12 cellular contexts compared by ENCODE assay signal in the genomic region with DNA sequence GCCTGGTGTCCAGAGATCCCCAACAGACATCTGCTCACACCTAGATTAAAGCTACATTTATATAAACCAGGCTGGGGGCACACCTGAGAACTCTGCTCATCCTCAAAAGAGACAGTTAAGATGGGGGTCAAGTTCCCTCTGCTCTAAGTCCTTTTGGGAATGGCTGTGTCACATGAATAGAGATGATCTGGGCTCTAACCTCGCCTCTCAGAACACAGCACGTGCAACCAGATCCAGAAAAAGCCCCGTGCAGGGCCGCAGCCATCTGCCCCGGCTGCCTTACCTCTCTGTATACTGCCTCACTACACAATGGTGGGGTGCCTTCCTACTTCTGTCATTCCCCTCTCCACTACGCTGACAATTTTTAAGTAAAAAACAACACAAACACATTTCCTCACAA. TPM values are rescaled to one million over a fixed set of nuclear protein-coding genes. Genes with fewer than 3 reads are reported as not detected.
A peak's percentile ranks its signal among the peaks of the same experiment; 100 is the strongest.
DNase-seq lines count a peak whose midpoint lies in the region; ATAC-seq and TF ChIP-seq lines count a peak whose summit lies in the region.
"Had no signal": no experiment of that assay in that cellular context is flagged by ENCODE, and none has a peak within 500 bp of the region (broad histone marks: within the 10 kb centered on the region; RNA-seq: fewer than 3 reads in every experiment).

No MANE protein-coding gene starts in this region.

- no peaks in the 10 kb centered on the region for H3K9me3 Mint-ChIP-seq in activated CD8-positive, alpha-beta memory T cell treated with anti-CD3 and anti-CD28 coated beads, Interleukin-2, amount 10 ng/mL, durations not matched to agents 7 days and 5 days (ENCODE audit: low read depth)
- no peaks in the 10 kb centered on the region for H3K9me3 Mint-ChIP-seq in stimulated activated naive CD8-positive, alpha-beta T cell treated with anti-CD3 and anti-CD28 coated beads, Interleukin-15, amount 100 ng/mL, for 72 hours
- H3K9me3 Mint-ChIP-seq: activated B cell treated with CpG ODN at 0.5 μM for 24 hours had no signal

- TF ChIP-seq CTCF in RWPE1 (conservative IDR thresholded peaks at IDR 0.05; ENCODE audit: low read depth), result no peak
- TF ChIP-seq CTCF in GM10248 (IDR thresholded peaks at IDR 0.05; ENCODE audit: control extremely low read depth, extremely low read depth, low read depth, missing control alignments), result no peak

- 44% methylated on average over 6 of the region's 6 CpGs for WGBS in right cardiac atrium

- H3K9me3 ChIP-seq in right cardiac atrium (ENCODE audit: control insufficient read depth, low read length), result no peaks in the 10 kb centered on the region
- H3K9me3 ChIP-seq: upper lobe of left lung had no signal

- no peaks in the 10 kb centered on the region for H3K27me3 ChIP-seq in right cardiac atrium (ENCODE audit: control insufficient read depth, insufficient read depth)
- H3K27me3 ChIP-seq: upper lobe of left lung had no signal

- intact Hi-C loops in right cardiac atrium (cut with DNase I), result loop anchor here in 3 of 4 donors (5.0 to 10.0 kb wide), 2 partner anchors 93 to 215 kb away; a partner anchor contains a TSS

- ATAC-seq in activated CD8-positive, alpha-beta memory T cell treated with anti-CD3 and anti-CD28 coated beads, Interleukin-2, amount 10 ng/mL, durations not matched to agents 7 days and 5 days, result no peak
- no peak for ATAC-seq in right cardiac atrium
- no peak for ATAC-seq in stimulated activated naive CD8-positive, alpha-beta T cell treated with anti-CD3 and anti-CD28 coated beads, Interleukin-15, amount 100 ng/mL, for 72 hours

- no peak overlapping the region for H3K4me3 ChIP-seq in right cardiac atrium (ENCODE audit: low read length)
- H3K4me3 ChIP-seq: upper lobe of left lung had no signal

- H3K27ac Mint-ChIP-seq in activated CD8-positive, alpha-beta memory T cell treated with anti-CD3 and anti-CD28 coated beads, Interleukin-2, amount 10 ng/mL, durations not matched to agents 7 days and 5 days, result peak overlapping the region; percentile 42
- peak overlapping the region; percentile 10 to 21 for H3K27ac Mint-ChIP-seq in stimulated activated naive CD8-positive, alpha-beta T cell treated with anti-CD3 and anti-CD28 coated beads, Interleukin-15, amount 100 ng/mL, for 72 hours
- H3K27ac Mint-ChIP-seq: activated B cell treated with CpG ODN at 0.5 μM for 24 hours had no signal

- H3K4me3 Mint-ChIP-seq in activated CD8-positive, alpha-beta memory T cell treated with anti-CD3 and anti-CD28 coated beads, Interleukin-2, amount 10 ng/mL, durations not matched to agents 7 days and 5 days, result no peak overlapping the region
- no peak overlapping the region for H3K4me3 Mint-ChIP-seq in stimulated activated naive CD8-positive, alpha-beta T cell treated with anti-CD3 and anti-CD28 coated beads, Interleukin-15, amount 100 ng/mL, for 72 hours
- H3K4me3 Mint-ChIP-seq: activated B cell treated with CpG ODN at 0.5 μM for 24 hours had no signal

- POLR2A ChIA-PET in RWPE1 (lab: Yijun Ruan, JAX; ENCODE audit: low non-redundant PET), result no interaction called here
- POLR2A ChIA-PET in GM10248 (lab: Yijun Ruan, JAX), result no interaction called here

- DNase-seq in activated CD8-positive, alpha-beta memory T cell treated with anti-CD3 and anti-CD28 coated beads, Interleukin-2, amount 10 ng/mL, durations not matched to agents 7 days and 5 days, result no peak
- DNase-seq in activated CD8-positive, alpha-beta memory T cell treated with anti-CD3 and anti-CD28 coated beads, Interleukin-2, amount 50 U/mL, for 48 hours, result no peak
- DNase-seq in RWPE1 (ENCODE audit: low spot score), result no peak
- DNase-seq in right cardiac atrium, result no peak
- no peak for DNase-seq in stimulated activated naive CD8-positive, alpha-beta T cell treated with anti-CD3 and anti-CD28 coated beads, Interleukin-15, amount 100 ng/mL, for 72 hours
- no peak for DNase-seq in central memory CD4-positive, alpha-beta T cell
- DNase-seq in GM10248 (ENCODE audit: extremely low spot score), result no peak
- no peak for DNase-seq in NOMO-1 treated with DMSO at 0.1 percent for 48 hours (lab: John Stamatoyannopoulos, UW; ENCODE audit: unreplicated experiment)
- DNase-seq: activated B cell treated with CpG ODN at 0.5 μM for 24 hours, left colon, upper lobe of left lung had no signal

- H3K36me3 Mint-ChIP-seq in activated CD8-positive, alpha-beta memory T cell treated with anti-CD3 and anti-CD28 coated beads, Interleukin-2, amount 10 ng/mL, durations not matched to agents 7 days and 5 days, result peaks cover 33% of the 10 kb centered on the region

- peaks cover 27% of the 10 kb centered on the region for H3K4me1 ChIP-seq in right cardiac atrium (ENCODE audit: control insufficient read depth, insufficient read depth, low read length)

- H3K27ac ChIP-seq in RWPE1 (peak overlapping the region; percentile 21), right cardiac atrium (ENCODE audit: low read length) (peak overlapping the region; percentile 13)

- no peaks in the 10 kb centered on the region for H3K27me3 Mint-ChIP-seq in activated CD8-positive, alpha-beta memory T cell treated with anti-CD3 and anti-CD28 coated beads, Interleukin-2, amount 10 ng/mL, durations not matched to agents 7 days and 5 days
- no peaks in the 10 kb centered on the region for H3K27me3 Mint-ChIP-seq in stimulated activated naive CD8-positive, alpha-beta T cell treated with anti-CD3 and anti-CD28 coated beads, Interleukin-15, amount 100 ng/mL, for 72 hours
- H3K27me3 Mint-ChIP-seq: activated B cell treated with CpG ODN at 0.5 μM for 24 hours had no signal

- H3K4me1 Mint-ChIP-seq in activated CD8-positive, alpha-beta memory T cell treated with anti-CD3 and anti-CD28 coated beads, Interleukin-2, amount 10 ng/mL, durations not matched to agents 7 days and 5 days, result peaks cover 24% of the 10 kb centered on the region
- H3K4me1 Mint-ChIP-seq in stimulated activated naive CD8-positive, alpha-beta T cell treated with anti-CD3 and anti-CD28 coated beads, Interleukin-15, amount 100 ng/mL, for 72 hours, result peaks cover 30% of the 10 kb centered on the region

- CTCF ChIA-PET in activated CD8-positive, alpha-beta memory T cell treated with anti-CD3 and anti-CD28 coated beads, Interleukin-2, amount 10 ng/mL, durations not matched to agents 7 days and 5 days (lab: Charles Lee), result interaction anchor here (1.1 to 1.3 kb wide), 2 partner anchors 98 to 105 kb away, joined by 3 to 4 read pairs; a partner anchor contains a TSS
- CTCF ChIA-PET in RWPE1 (lab: Yijun Ruan, JAX) (interaction anchor here (0.5 kb wide), 1 partner anchor 285 kb away, joined by 3 read pairs; no protein-coding TSS in a partner anchor), GM10248 (lab: Yijun Ruan, JAX) (interaction anchor here (1.0 to 3.4 kb wide), 5 partner anchors 14 to 229 kb away, joined by 4 to 18 read pairs (median 6); a partner anchor contains a TSS)

RNA-seq across cellular contexts. Expression of a gene that starts 5.9 kb away (rescaled TPM):
- 100 to 1,000 TPM; 125 to 167 TPM for total RNA-seq in activated CD8-positive, alpha-beta memory T cell treated with anti-CD3 and anti-CD28 coated beads, Interleukin-2, amount 10 ng/mL, durations not matched to agents 7 days and 5 days
- 100 to 1,000 TPM; 217 to 249 (median 227) TPM for total RNA-seq in right cardiac atrium
- polyA plus RNA-seq in right cardiac atrium, result 198 TPM

RNA-seq across cellular contexts. Expression of a gene that starts 25.3 kb away (rescaled TPM):
- total RNA-seq in activated CD8-positive, alpha-beta memory T cell treated with anti-CD3 and anti-CD28 coated beads, Interleukin-2, amount 10 ng/mL, durations not matched to agents 7 days and 5 days, result 10 to 100 TPM; 15.6 to 26.3 TPM
- total RNA-seq in right cardiac atrium, result 10 to 100 TPM in 2 of 4 donors, 1 to 10 TPM in 2; 6.4 to 14.0 (median 10.7) TPM
- 5.1 TPM for polyA plus RNA-seq in right cardiac atrium

RNA-seq across cellular contexts. Expression of a gene that starts 25.6 kb away (rescaled TPM):
- 1 to 10 TPM in 1 of 2 experiments, under 1 TPM in 1; 0.37 to 2.0 TPM for total RNA-seq in activated CD8-positive, alpha-beta memory T cell treated with anti-CD3 and anti-CD28 coated beads, Interleukin-2, amount 10 ng/mL, durations not matched to agents 7 days and 5 days
- 100 to 1,000 TPM in 1 of 4 donors, 10 to 100 TPM in 3; 35.0 to 125 (median 45.1) TPM for total RNA-seq in right cardiac atrium
- polyA plus RNA-seq in right cardiac atrium, result 69.5 TPM
- total RNA-seq: HT-29 had no signal

Comparison
In these comparisons a context has a peak if more than half of its experiments do, and no peak if none do; other contexts are left out.
1. RNA of a gene that starts 25.6 kb away (total RNA-seq): 35.0 to 125 TPM in right cardiac atrium; 0.37 to 2.0 TPM in activated CD8-positive, alpha-beta memory T cell treated with anti-CD3 and anti-CD28 coated beads, Interleukin-2, amount 10 ng/mL, durations not matched to agents 7 days and 5 days; every median in the first group is over 10 times any median in the second.